In the genomic region with DNA sequence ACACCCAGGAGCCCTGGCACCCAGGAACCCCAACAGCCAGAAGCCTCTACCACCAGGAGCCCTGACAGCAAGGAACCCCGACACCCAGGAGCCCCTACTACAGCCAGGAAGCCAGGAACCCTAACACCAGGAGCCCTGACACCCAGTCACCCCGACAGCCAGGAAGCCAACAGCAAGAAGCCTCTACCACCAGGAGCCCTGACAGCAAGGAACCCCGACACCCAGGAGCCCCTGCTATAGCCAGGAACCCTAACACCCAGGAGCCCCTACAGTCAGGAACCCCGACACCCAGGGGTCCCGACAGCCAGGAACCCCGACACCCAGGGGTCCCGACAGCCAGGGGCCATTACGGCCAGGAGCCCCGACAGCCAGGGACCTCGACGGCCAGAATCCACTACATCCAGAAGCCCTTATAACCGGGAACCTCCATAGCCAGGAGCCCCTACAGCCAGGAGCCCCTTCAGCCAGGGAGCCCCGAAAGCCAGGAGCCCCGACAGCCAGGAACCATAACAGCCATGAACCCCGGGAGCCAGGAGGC, we compare ENCODE assay signal across 8 cellular contexts. TPM values are rescaled to one million over a fixed set of nuclear protein-coding genes. Genes with fewer than 3 reads are reported as not detected.
DNase-seq lines count a peak whose midpoint lies in the region; ATAC-seq and TF ChIP-seq lines count a peak whose summit lies in the region.

No MANE protein-coding gene starts in this region.

- H3K9me3 ChIP-seq in RWPE2 (ENCODE audit: severe bottlenecking): no peaks in the 10 kb centered on the region

- H3K4me3 ChIP-seq in RWPE2 (ENCODE audit: severe bottlenecking) (peak overlapping the region; percentile 87), fibroblast of the aortic adventitia (ENCODE audit: low read depth, low read length) (peak overlapping the region; percentile 85), retinal pigment epithelial cell (ENCODE audit: low read length) (peak overlapping the region; percentile 63)

- H3K4me1 ChIP-seq in RWPE2 (ENCODE audit: insufficient read depth, poor library complexity, severe bottlenecking): peaks cover 27% of the 10 kb centered on the region

- peaks cover 30% of the 10 kb centered on the region for H3K4me1 Mint-ChIP-seq in activated naive CD4-positive, alpha-beta T cell treated with anti-CD3 and anti-CD28 coated beads, Interleukin-2, amount 50 U/mL, for 24 hours

- peak overlapping the region; percentile 59 for H3K27ac Mint-ChIP-seq in activated naive CD4-positive, alpha-beta T cell treated with anti-CD3 and anti-CD28 coated beads, Interleukin-2, amount 50 U/mL, for 24 hours

- no peaks in the 10 kb centered on the region for H3K27me3 ChIP-seq in RWPE2 (ENCODE audit: insufficient read depth, poor library complexity, severe bottlenecking)

- peaks cover 4% of the 10 kb centered on the region for H3K27me3 Mint-ChIP-seq in activated naive CD4-positive, alpha-beta T cell treated with anti-CD3 and anti-CD28 coated beads, Interleukin-2, amount 50 U/mL, for 24 hours

- ATAC-seq in RWPE2 (ENCODE audit: low read depth): no peak; the same call in 2 of the 3 replicates

- H3K36me3 ChIP-seq in RWPE2 (ENCODE audit: low read depth): peaks cover 30% of the 10 kb centered on the region

- peaks cover 4% of the 10 kb centered on the region for H3K36me3 Mint-ChIP-seq in activated naive CD4-positive, alpha-beta T cell treated with anti-CD3 and anti-CD28 coated beads, Interleukin-2, amount 50 U/mL, for 24 hours

- H3K4me3 Mint-ChIP-seq in activated naive CD4-positive, alpha-beta T cell treated with anti-CD3 and anti-CD28 coated beads, Interleukin-2, amount 50 U/mL, for 24 hours: peak overlapping the region; percentile 76

- TF ChIP-seq CTCF in RWPE2 (IDR thresholded peaks at IDR 0.05; ENCODE audit: poor library complexity, severe bottlenecking) (no peak), fibroblast of the aortic adventitia (IDR thresholded peaks at IDR 0.05; ENCODE audit: insufficient read depth, low read length) (no peak), retinal pigment epithelial cell (conservative IDR thresholded peaks at IDR 0.05; ENCODE audit: low read depth, low read length) (no peak)

- peak overlapping the region; percentile 78 for H3K27ac ChIP-seq in RWPE2 (ENCODE audit: poor library complexity, severe bottlenecking)

- H3K9me3 Mint-ChIP-seq in activated naive CD4-positive, alpha-beta T cell treated with anti-CD3 and anti-CD28 coated beads, Interleukin-2, amount 50 U/mL, for 24 hours: no peaks in the 10 kb centered on the region

- no peak for DNase-seq in activated naive CD4-positive, alpha-beta T cell treated with anti-CD3 and anti-CD28 coated beads, Interleukin-2, amount 50 U/mL, for 16 hours
- no peak for DNase-seq in RWPE2 (ENCODE audit: low spot score)
- DNase-seq in fibroblast of the aortic adventitia (ENCODE audit: low read depth): no peak
- no peak for DNase-seq in retinal pigment epithelial cell (ENCODE audit: low read depth)
- DNase-seq in HuH-7.5 (ENCODE audit: low spot score): no peak
- no peak for DNase-seq in NOMO-1 (lab: John Stamatoyannopoulos, UW; ENCODE audit: unreplicated experiment in 2 of 2)
- DNase-seq in ecto neural progenitor cell (ENCODE audit: low spot score): no peak

RNA-seq across cellular contexts. Expression of gene GLRX3, which starts 0.4 kb away (rescaled TPM):
- 114 and 124 TPM in 2 replicates for total RNA-seq in fibroblast of the aortic adventitia (ENCODE audit: low replicate concordance)

RNA-seq across cellular contexts. Expression of gene C10orf143, which starts 25.1 kb away (rescaled TPM):
- 0.49 and 2.0 TPM in 2 replicates for total RNA-seq in fibroblast of the aortic adventitia (ENCODE audit: low replicate concordance)
